In genomic region chr17:26937750-26938322, GRCh38 we compare ENCODE assay signal across 7 cellular contexts.
DNase-seq lines count a peak whose midpoint lies in the region; ATAC-seq lines count a peak whose summit lies in the region.
"Not testable (repeated sequence)": the region's sequence is repeated elsewhere in the genome, so short reads cannot be mapped to it uniquely, and the experiment has no call there.

No MANE protein-coding gene starts in this region.

- H3K4me1 Mint-ChIP-seq in activated naive CD8-positive, alpha-beta T cell treated with anti-CD3 and anti-CD28 coated beads, Interleukin-2, amount 50 U/mL, for 24 hours; natural killer cell treated with Interleukin-12 subunit alpha and Interleukin-12 subunit beta and Interleukin-15 and Interleukin-18, amount 100 ng/mL, for 72 hours (ENCODE audit: low read depth in 2 of 2): not testable (repeated sequence)

- H3K27me3 ChIP-seq in subcutaneous abdominal adipose tissue (ENCODE audit: control insufficient read depth in 5 of 5, insufficient read depth in 4 of 5, low read length in 5 of 5) = not testable (repeated sequence)

- H3K27ac Mint-ChIP-seq in activated naive CD8-positive, alpha-beta T cell treated with anti-CD3 and anti-CD28 coated beads, Interleukin-2, amount 50 U/mL, for 24 hours; natural killer cell treated with Interleukin-12 subunit alpha and Interleukin-12 subunit beta and Interleukin-15 and Interleukin-18, amount 100 ng/mL, for 72 hours: not testable (repeated sequence)

- not testable (repeated sequence) for H3K4me3 Mint-ChIP-seq in activated naive CD8-positive, alpha-beta T cell treated with anti-CD3 and anti-CD28 coated beads, Interleukin-2, amount 50 U/mL, for 24 hours; natural killer cell treated with Interleukin-12 subunit alpha and Interleukin-12 subunit beta and Interleukin-15 and Interleukin-18, amount 100 ng/mL, for 72 hours

- H3K36me3 Mint-ChIP-seq in activated naive CD8-positive, alpha-beta T cell treated with anti-CD3 and anti-CD28 coated beads, Interleukin-2, amount 50 U/mL, for 24 hours (ENCODE audit: low read depth); natural killer cell treated with Interleukin-12 subunit alpha and Interleukin-12 subunit beta and Interleukin-15 and Interleukin-18, amount 100 ng/mL, for 72 hours: not testable (repeated sequence)

- intact Hi-C loops in Right ventricle myocardium superior (cut with DNase I) = not testable (repeated sequence)

- not testable (repeated sequence) for H3K9me3 Mint-ChIP-seq in activated naive CD8-positive, alpha-beta T cell treated with anti-CD3 and anti-CD28 coated beads, Interleukin-2, amount 50 U/mL, for 24 hours; natural killer cell treated with Interleukin-12 subunit alpha and Interleukin-12 subunit beta and Interleukin-15 and Interleukin-18, amount 100 ng/mL, for 72 hours

- DNase-seq in activated naive CD8-positive, alpha-beta T cell treated with anti-CD3 and anti-CD28 coated beads, Interleukin-2, amount 50 U/mL, for 24 hours; Right ventricle myocardium superior; left lobe of liver (ENCODE audit: low spot score); natural killer cell treated with Interleukin-12 subunit alpha and Interleukin-12 subunit beta and Interleukin-15 and Interleukin-18, amount 100 ng/mL, for 72 hours (ENCODE audit: low spot score): not testable (repeated sequence)

- not testable (repeated sequence) for H3K27me3 Mint-ChIP-seq in activated naive CD8-positive, alpha-beta T cell treated with anti-CD3 and anti-CD28 coated beads, Interleukin-2, amount 50 U/mL, for 24 hours; natural killer cell treated with Interleukin-12 subunit alpha and Interleukin-12 subunit beta and Interleukin-15 and Interleukin-18, amount 100 ng/mL, for 72 hours

- H3K9ac ChIP-seq in subcutaneous abdominal adipose tissue (ENCODE audit: low read length in 5 of 5) = not testable (repeated sequence)

- H3K27ac ChIP-seq in subcutaneous abdominal adipose tissue (ENCODE audit: low read depth, low read length) = not testable (repeated sequence)

- peaks cover 8 to 54% (median 49%) of the 10 kb centered on the region in 5 donors for H3K9me3 ChIP-seq in subcutaneous abdominal adipose tissue (ENCODE audit: control insufficient read depth in 5 of 5, low read length in 5 of 5)

- ATAC-seq in GM18909 (IDR thresholded peaks at IDR 0.05; ENCODE audit: poor library complexity, unreplicated experiment) (peak; percentile 70), HG03175 (IDR thresholded peaks at IDR 0.05; ENCODE audit: unreplicated experiment) (peak; percentile 44), Right ventricle myocardium superior (ENCODE audit: poor library complexity) (peak; percentile 61), left lobe of liver (peak; percentile 49)
- ATAC-seq in activated naive CD8-positive, alpha-beta T cell treated with anti-CD3 and anti-CD28 coated beads, Interleukin-2, amount 50 U/mL, for 24 hours = peak; percentile 57
- peak; percentile 71 to 83 for ATAC-seq in natural killer cell treated with Interleukin-12 subunit alpha and Interleukin-12 subunit beta and Interleukin-15 and Interleukin-18, amount 100 ng/mL, for 72 hours

- H3K4me1 ChIP-seq in subcutaneous abdominal adipose tissue (ENCODE audit: control insufficient read depth in 5 of 5, insufficient read depth in 5 of 5, low read length in 5 of 5) = not testable (repeated sequence)

- H3K36me3 ChIP-seq in subcutaneous abdominal adipose tissue (ENCODE audit: control insufficient read depth in 5 of 5, insufficient read depth in 5 of 5, low read length in 5 of 5) = not testable (repeated sequence)

- H3K4me3 ChIP-seq in subcutaneous abdominal adipose tissue (ENCODE audit: low read depth in 1 of 5, low read length in 5 of 5) = peak overlapping the region in 4 of 5 donors; percentile 19 to 32 (median 28)
